ENCODE assay signal across 3 cellular contexts in the genomic region with DNA sequence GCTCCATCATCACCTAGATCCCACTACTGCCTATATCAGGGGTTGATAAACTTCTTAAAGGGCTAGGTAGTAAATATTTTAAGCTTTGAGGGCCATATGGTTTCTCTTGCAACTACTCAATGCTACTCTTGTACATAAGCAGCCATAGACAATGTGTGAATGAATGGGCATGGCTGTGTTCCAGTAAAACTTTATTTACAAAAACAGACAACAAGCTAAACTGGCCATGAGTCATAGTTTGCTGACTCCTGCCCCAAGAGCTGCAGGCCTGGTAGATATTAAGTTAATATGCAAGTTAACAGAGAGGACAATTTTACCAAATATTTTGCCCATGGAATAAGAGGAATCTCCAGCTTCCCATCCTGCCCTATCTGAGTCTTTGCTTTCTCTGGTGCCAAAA.
TF ChIP-seq lines count a peak whose summit lies in the region.

No MANE protein-coding gene starts in this region.

TF ChIP-seq in A549, 52 proteins besides CTCF, POLR2A, EP300 and RAD21:
- TF ChIP-seq, protein P1, sequence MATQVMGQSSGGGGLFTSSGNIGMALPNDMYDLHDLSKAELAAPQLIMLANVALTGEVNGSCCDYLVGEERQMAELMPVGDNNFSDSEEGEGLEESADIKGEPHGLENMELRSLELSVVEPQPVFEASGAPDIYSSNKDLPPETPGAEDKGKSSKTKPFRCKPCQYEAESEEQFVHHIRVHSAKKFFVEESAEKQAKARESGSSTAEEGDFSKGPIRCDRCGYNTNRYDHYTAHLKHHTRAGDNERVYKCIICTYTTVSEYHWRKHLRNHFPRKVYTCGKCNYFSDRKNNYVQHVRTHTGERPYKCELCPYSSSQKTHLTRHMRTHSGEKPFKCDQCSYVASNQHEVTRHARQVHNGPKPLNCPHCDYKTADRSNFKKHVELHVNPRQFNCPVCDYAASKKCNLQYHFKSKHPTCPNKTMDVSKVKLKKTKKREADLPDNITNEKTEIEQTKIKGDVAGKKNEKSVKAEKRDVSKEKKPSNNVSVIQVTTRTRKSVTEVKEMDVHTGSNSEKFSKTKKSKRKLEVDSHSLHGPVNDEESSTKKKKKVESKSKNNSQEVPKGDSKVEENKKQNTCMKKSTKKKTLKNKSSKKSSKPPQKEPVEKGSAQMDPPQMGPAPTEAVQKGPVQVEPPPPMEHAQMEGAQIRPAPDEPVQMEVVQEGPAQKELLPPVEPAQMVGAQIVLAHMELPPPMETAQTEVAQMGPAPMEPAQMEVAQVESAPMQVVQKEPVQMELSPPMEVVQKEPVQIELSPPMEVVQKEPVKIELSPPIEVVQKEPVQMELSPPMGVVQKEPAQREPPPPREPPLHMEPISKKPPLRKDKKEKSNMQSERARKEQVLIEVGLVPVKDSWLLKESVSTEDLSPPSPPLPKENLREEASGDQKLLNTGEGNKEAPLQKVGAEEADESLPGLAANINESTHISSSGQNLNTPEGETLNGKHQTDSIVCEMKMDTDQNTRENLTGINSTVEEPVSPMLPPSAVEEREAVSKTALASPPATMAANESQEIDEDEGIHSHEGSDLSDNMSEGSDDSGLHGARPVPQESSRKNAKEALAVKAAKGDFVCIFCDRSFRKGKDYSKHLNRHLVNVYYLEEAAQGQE (IDR thresholded peaks at IDR 0.05): no peak
- no peak for TF ChIP-seq TFCP2L1 (CRISPR knock-in tag; IDR thresholded peaks at IDR 0.05)
- TF ChIP-seq FOSL2 (IDR thresholded peaks at IDR 0.05): no peak
- TF ChIP-seq FOSL2 (CRISPR knock-in tag; IDR thresholded peaks at IDR 0.05): peak; percentile 63
- TF ChIP-seq ZC3H11A (IDR thresholded peaks at IDR 0.05): no peak

TF ChIP-seq in IMR-90, 13 proteins besides CTCF, POLR2A, EP300 and RAD21:
- TF ChIP-seq RFX5 (IDR thresholded peaks at IDR 0.05; ENCODE audit: low read depth, low read length) (no peak), FOS (IDR thresholded peaks at IDR 0.05; ENCODE audit: low read depth, low read length) (no peak), CEBPB (IDR thresholded peaks at IDR 0.05; ENCODE audit: low read depth, low read length) (no peak), NFE2L2 (IDR thresholded peaks at IDR 0.05; ENCODE audit: low read depth, low read length) (no peak), CHD1 (IDR thresholded peaks at IDR 0.05; ENCODE audit: low read depth, low read length) (no peak), MAZ (IDR thresholded peaks at IDR 0.05; ENCODE audit: borderline replicate concordance, low read depth, low read length) (no peak), RCOR1 (IDR thresholded peaks at IDR 0.05; ENCODE audit: insufficient replicate concordance, low read length) (no peak), SMC3 (IDR thresholded peaks at IDR 0.05; ENCODE audit: low read depth, low read length) (no peak), MXI1 (IDR thresholded peaks at IDR 0.05; ENCODE audit: borderline replicate concordance, low read depth, low read length) (no peak), BHLHE40 (IDR thresholded peaks at IDR 0.05; ENCODE audit: low read depth, low read length) (no peak), MAFK (IDR thresholded peaks at IDR 0.05; ENCODE audit: low read depth, low read length) (no peak)
- TF ChIP-seq, protein P2, sequence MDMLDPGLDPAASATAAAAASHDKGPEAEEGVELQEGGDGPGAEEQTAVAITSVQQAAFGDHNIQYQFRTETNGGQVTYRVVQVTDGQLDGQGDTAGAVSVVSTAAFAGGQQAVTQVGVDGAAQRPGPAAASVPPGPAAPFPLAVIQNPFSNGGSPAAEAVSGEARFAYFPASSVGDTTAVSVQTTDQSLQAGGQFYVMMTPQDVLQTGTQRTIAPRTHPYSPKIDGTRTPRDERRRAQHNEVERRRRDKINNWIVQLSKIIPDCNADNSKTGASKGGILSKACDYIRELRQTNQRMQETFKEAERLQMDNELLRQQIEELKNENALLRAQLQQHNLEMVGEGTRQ (IDR thresholded peaks at IDR 0.05; ENCODE audit: low read depth, low read length): no peak
- TF ChIP-seq, protein P3, sequence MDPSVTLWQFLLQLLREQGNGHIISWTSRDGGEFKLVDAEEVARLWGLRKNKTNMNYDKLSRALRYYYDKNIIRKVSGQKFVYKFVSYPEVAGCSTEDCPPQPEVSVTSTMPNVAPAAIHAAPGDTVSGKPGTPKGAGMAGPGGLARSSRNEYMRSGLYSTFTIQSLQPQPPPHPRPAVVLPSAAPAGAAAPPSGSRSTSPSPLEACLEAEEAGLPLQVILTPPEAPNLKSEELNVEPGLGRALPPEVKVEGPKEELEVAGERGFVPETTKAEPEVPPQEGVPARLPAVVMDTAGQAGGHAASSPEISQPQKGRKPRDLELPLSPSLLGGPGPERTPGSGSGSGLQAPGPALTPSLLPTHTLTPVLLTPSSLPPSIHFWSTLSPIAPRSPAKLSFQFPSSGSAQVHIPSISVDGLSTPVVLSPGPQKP (IDR thresholded peaks at IDR 0.05; ENCODE audit: borderline replicate concordance, low read depth, low read length): no peak

TF ChIP-seq in K562, 482 proteins besides CTCF, POLR2A, EP300 and RAD21 (continues in another document):
- TF ChIP-seq ZBED1 (IDR thresholded peaks at IDR 0.05) (no peak), HCFC1 (IDR thresholded peaks at IDR 0.05; ENCODE audit: low read depth, low read length) (no peak), TAF15 (IDR thresholded peaks at IDR 0.05; ENCODE audit: low read depth, low read length) (no peak), ZNF274 (IDR thresholded peaks at IDR 0.05; ENCODE audit: borderline replicate concordance, low read depth, low read length) (no peak), NUFIP1 (IDR thresholded peaks at IDR 0.05; ENCODE audit: partially characterized antibody) (no peak), ZNF589 (CRISPR knock-in tag; IDR thresholded peaks at IDR 0.05; ENCODE audit: low read depth) (no peak), JUND (IDR thresholded peaks at IDR 0.05; ENCODE audit: borderline replicate concordance, low read depth, low read length) (peak; percentile 46; the same call in 1 of the 2 replicates), JUND (tag; IDR thresholded peaks at IDR 0.05; ENCODE audit: borderline replicate concordance, low read depth, low read length) (no peak), KLF13 (tag; IDR thresholded peaks at IDR 0.05; ENCODE audit: borderline replicate concordance, low read depth) (no peak), ZNF778 (CRISPR knock-in tag; IDR thresholded peaks at IDR 0.05) (no peak), FOSL1 (tag; conservative IDR thresholded peaks at IDR 0.05) (peak; percentile 55), MCM3 (IDR thresholded peaks at IDR 0.05) (no peak)
- TF ChIP-seq, protein P4, sequence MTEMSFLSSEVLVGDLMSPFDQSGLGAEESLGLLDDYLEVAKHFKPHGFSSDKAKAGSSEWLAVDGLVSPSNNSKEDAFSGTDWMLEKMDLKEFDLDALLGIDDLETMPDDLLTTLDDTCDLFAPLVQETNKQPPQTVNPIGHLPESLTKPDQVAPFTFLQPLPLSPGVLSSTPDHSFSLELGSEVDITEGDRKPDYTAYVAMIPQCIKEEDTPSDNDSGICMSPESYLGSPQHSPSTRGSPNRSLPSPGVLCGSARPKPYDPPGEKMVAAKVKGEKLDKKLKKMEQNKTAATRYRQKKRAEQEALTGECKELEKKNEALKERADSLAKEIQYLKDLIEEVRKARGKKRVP (CRISPR knock-in tag; IDR thresholded peaks at IDR 0.05): no peak
- TF ChIP-seq, protein P5, sequence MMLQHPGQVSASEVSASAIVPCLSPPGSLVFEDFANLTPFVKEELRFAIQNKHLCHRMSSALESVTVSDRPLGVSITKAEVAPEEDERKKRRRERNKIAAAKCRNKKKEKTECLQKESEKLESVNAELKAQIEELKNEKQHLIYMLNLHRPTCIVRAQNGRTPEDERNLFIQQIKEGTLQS (IDR thresholded peaks at IDR 0.05): peak; percentile 65
- TF ChIP-seq, protein P5 (CRISPR knock-in tag; conservative IDR thresholded peaks at IDR 0.05): no peak
- TF ChIP-seq, protein P6, sequence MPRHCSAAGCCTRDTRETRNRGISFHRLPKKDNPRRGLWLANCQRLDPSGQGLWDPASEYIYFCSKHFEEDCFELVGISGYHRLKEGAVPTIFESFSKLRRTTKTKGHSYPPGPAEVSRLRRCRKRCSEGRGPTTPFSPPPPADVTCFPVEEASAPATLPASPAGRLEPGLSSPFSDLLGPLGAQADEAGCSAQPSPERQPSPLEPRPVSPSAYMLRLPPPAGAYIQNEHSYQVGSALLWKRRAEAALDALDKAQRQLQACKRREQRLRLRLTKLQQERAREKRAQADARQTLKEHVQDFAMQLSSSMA (CRISPR knock-in tag; IDR thresholded peaks at IDR 0.05): no peak
- TF ChIP-seq, protein P7, sequence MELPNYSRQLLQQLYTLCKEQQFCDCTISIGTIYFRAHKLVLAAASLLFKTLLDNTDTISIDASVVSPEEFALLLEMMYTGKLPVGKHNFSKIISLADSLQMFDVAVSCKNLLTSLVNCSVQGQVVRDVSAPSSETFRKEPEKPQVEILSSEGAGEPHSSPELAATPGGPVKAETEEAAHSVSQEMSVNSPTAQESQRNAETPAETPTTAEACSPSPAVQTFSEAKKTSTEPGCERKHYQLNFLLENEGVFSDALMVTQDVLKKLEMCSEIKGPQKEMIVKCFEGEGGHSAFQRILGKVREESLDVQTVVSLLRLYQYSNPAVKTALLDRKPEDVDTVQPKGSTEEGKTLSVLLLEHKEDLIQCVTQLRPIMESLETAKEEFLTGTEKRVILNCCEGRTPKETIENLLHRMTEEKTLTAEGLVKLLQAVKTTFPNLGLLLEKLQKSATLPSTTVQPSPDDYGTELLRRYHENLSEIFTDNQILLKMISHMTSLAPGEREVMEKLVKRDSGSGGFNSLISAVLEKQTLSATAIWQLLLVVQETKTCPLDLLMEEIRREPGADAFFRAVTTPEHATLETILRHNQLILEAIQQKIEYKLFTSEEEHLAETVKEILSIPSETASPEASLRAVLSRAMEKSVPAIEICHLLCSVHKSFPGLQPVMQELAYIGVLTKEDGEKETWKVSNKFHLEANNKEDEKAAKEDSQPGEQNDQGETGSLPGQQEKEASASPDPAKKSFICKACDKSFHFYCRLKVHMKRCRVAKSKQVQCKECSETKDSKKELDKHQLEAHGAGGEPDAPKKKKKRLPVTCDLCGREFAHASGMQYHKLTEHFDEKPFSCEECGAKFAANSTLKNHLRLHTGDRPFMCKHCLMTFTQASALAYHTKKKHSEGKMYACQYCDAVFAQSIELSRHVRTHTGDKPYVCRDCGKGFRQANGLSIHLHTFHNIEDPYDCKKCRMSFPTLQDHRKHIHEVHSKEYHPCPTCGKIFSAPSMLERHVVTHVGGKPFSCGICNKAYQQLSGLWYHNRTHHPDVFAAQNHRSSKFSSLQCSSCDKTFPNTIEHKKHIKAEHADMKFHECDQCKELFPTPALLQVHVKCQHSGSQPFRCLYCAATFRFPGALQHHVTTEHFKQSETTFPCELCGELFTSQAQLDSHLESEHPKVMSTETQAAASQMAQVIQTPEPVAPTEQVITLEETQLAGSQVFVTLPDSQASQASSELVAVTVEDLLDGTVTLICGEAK (IDR thresholded peaks at IDR 0.05): peak; percentile 95
- TF ChIP-seq, protein P7 (CRISPR knock-in tag; IDR thresholded peaks at IDR 0.05): peak; percentile 91
- TF ChIP-seq, protein P8, sequence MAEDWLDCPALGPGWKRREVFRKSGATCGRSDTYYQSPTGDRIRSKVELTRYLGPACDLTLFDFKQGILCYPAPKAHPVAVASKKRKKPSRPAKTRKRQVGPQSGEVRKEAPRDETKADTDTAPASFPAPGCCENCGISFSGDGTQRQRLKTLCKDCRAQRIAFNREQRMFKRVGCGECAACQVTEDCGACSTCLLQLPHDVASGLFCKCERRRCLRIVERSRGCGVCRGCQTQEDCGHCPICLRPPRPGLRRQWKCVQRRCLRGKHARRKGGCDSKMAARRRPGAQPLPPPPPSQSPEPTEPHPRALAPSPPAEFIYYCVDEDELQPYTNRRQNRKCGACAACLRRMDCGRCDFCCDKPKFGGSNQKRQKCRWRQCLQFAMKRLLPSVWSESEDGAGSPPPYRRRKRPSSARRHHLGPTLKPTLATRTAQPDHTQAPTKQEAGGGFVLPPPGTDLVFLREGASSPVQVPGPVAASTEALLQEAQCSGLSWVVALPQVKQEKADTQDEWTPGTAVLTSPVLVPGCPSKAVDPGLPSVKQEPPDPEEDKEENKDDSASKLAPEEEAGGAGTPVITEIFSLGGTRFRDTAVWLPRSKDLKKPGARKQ (CRISPR knock-in tag; IDR thresholded peaks at IDR 0.05): no peak
- TF ChIP-seq, protein P9, sequence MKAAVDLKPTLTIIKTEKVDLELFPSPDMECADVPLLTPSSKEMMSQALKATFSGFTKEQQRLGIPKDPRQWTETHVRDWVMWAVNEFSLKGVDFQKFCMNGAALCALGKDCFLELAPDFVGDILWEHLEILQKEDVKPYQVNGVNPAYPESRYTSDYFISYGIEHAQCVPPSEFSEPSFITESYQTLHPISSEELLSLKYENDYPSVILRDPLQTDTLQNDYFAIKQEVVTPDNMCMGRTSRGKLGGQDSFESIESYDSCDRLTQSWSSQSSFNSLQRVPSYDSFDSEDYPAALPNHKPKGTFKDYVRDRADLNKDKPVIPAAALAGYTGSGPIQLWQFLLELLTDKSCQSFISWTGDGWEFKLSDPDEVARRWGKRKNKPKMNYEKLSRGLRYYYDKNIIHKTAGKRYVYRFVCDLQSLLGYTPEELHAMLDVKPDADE (conservative IDR thresholded peaks at IDR 0.05; ENCODE audit: control insufficient read depth, low read depth, low read length): no peak
